ENCODE assay signal across 17 cellular contexts in the genomic region with DNA sequence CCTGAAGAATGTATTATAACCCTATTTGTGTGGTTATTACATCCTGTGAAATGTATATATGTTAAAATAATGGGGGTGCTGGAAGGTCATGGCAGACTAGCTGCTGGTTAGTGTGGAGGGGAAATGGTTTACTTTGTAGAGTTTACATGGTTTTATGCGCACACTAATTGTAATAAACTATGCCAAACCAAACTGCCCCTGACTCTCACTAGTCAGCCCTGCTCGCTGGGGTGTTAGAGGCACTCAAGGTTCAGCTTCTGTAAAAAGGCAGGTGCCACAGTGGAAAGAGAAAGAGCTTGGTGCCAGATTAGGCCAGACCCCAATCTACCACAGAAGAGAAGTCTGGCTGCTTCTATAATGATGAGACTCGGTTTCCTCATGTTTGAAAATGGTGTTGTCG. TPM values are rescaled to one million over a fixed set of nuclear protein-coding genes. Genes with fewer than 3 reads are reported as not detected.
DNase-seq lines count a peak whose midpoint lies in the region; ATAC-seq and TF ChIP-seq lines count a peak whose summit lies in the region.
"Had no signal": no experiment of that assay in that cellular context is flagged by ENCODE, and none has a peak within 500 bp of the region (broad histone marks: within the 10 kb centered on the region; RNA-seq: fewer than 3 reads in every experiment).

No MANE protein-coding gene starts in this region.

- peak overlapping the region; percentile 82 for H3K27ac Mint-ChIP-seq in activated naive CD8-positive, alpha-beta T cell treated with anti-CD3 and anti-CD28 coated beads for 36 hours
- peak overlapping the region; percentile 82 to 97 (median 93) for H3K27ac Mint-ChIP-seq in naive thymus-derived CD8-positive, alpha-beta T cell
- no peak overlapping the region for H3K27ac Mint-ChIP-seq in CD14-positive monocyte

- peaks cover 10% of the 10 kb centered on the region for H3K27me3 Mint-ChIP-seq in activated naive CD8-positive, alpha-beta T cell treated with anti-CD3 and anti-CD28 coated beads for 36 hours
- no peaks in the 10 kb centered on the region for H3K27me3 Mint-ChIP-seq in naive thymus-derived CD8-positive, alpha-beta T cell
- H3K27me3 Mint-ChIP-seq in CD14-positive monocyte (ENCODE audit: low read depth in 3 of 3), result peaks cover 4 to 15% (median 9%) of the 10 kb centered on the region in 3 donors

- peaks cover 23% of the 10 kb centered on the region for H3K79me2 ChIP-seq in MM.1S (ENCODE audit: low read length)

- no peaks in the 10 kb centered on the region for H3K27me3 ChIP-seq in MM.1S (replicated peaks; ENCODE audit: insufficient read depth, low read length)
- H3K27me3 ChIP-seq in upper lobe of left lung, result no peaks in the 10 kb centered on the region

- H3K36me3 ChIP-seq in MM.1S (replicated peaks; ENCODE audit: insufficient read depth, low read length), result 0 out of 2 replicates have a peak, but pooled peaks cover 6% of the 10 kb centered on the region
- peaks cover 0 to 39% (median 13%) of the 10 kb centered on the region in 4 donors for H3K36me3 ChIP-seq in upper lobe of left lung
- H3K36me3 ChIP-seq: prostate gland had no signal

- no peak overlapping the region for H3K4me3 ChIP-seq in GM12865 (ENCODE audit: low read depth, low read length)
- 0 out of 2 replicates have a peak overlapping the region, but pooled peaks have one; percentile 30 for H3K4me3 ChIP-seq in MM.1S (ENCODE audit: low read length)
- H3K4me3 ChIP-seq in upper lobe of left lung, result no peak overlapping the region
- H3K4me3 ChIP-seq: prostate gland, SK-N-MC had no signal

- H3K9me3 ChIP-seq in MM.1S (replicated peaks; ENCODE audit: insufficient read depth, low read length), result no peaks in the 10 kb centered on the region
- no peaks in the 10 kb centered on the region for H3K9me3 ChIP-seq in upper lobe of left lung
- H3K9me3 ChIP-seq: prostate gland had no signal

- H3K27ac ChIP-seq in MM.1S (ENCODE audit: low read length), result peak overlapping the region; percentile 87
- H3K27ac ChIP-seq in upper lobe of left lung, result peak overlapping the region in 1 of 4 donors; percentile 24
- H3K27ac ChIP-seq: HL-60, prostate gland had no signal

- TF ChIP-seq EP300 in upper lobe of left lung (IDR thresholded peaks at IDR 0.05), result no peak

- H3K9ac ChIP-seq in MM.1S (ENCODE audit: low read length), result peak overlapping the region; percentile 50; the same call in 1 of the 2 replicates

- POLR2A ChIA-PET in naive thymus-derived CD8-positive, alpha-beta T cell (lab: Charles Lee), result interaction anchor here (0.6 to 6.0 kb wide), 10 partner anchors 8 to 1162 kb away, joined by 3 to 46 read pairs (median 3); partner anchors contain the start of genes DCBLD1, GOPC and RWDD1

- peak overlapping the region; percentile 79 for H3K4me3 Mint-ChIP-seq in activated naive CD8-positive, alpha-beta T cell treated with anti-CD3 and anti-CD28 coated beads for 36 hours
- H3K4me3 Mint-ChIP-seq in naive thymus-derived CD8-positive, alpha-beta T cell, result peak overlapping the region; percentile 84 to 92 (median 90)
- H3K4me3 Mint-ChIP-seq in CD14-positive monocyte, result no peak overlapping the region

- H3K9me2 ChIP-seq in MM.1S (replicated peaks; ENCODE audit: insufficient read depth, low read length), result no peaks in the 10 kb centered on the region

- peak overlapping the region; percentile 58 for H3K4me2 ChIP-seq in MM.1S (ENCODE audit: low read depth, low read length)

- no peaks in the 10 kb centered on the region for H3K9me3 Mint-ChIP-seq in activated naive CD8-positive, alpha-beta T cell treated with anti-CD3 and anti-CD28 coated beads for 36 hours
- no peaks in the 10 kb centered on the region for H3K9me3 Mint-ChIP-seq in naive thymus-derived CD8-positive, alpha-beta T cell
- no peaks in the 10 kb centered on the region for H3K9me3 Mint-ChIP-seq in CD14-positive monocyte

- no peak for TF ChIP-seq CTCF in GM12865 (IDR thresholded peaks at IDR 0.05; ENCODE audit: insufficient read depth, low read depth, low read length, missing control alignments)
- TF ChIP-seq CTCF in MM.1S (IDR thresholded peaks at IDR 0.05; ENCODE audit: low read length), result no peak
- no peak for TF ChIP-seq CTCF in CD14-positive monocyte (IDR thresholded peaks at IDR 0.05)
- no peak for TF ChIP-seq CTCF in upper lobe of left lung (IDR thresholded peaks at IDR 0.05)

- no peak for TF ChIP-seq POLR2A in upper lobe of left lung (IDR thresholded peaks at IDR 0.05)

- ATAC-seq in naive thymus-derived CD8-positive, alpha-beta T cell, result peak in 1 of 2 donors; percentile 11
- no peak for ATAC-seq in upper lobe of left lung (ENCODE audit: low FRiP score in 2 of 2)
- ATAC-seq: left lobe of liver had no signal

- H3K4me1 Mint-ChIP-seq in activated naive CD8-positive, alpha-beta T cell treated with anti-CD3 and anti-CD28 coated beads for 36 hours, result peaks cover 42% of the 10 kb centered on the region
- peaks cover 11 to 50% (median 42%) of the 10 kb centered on the region in 4 donors for H3K4me1 Mint-ChIP-seq in naive thymus-derived CD8-positive, alpha-beta T cell
- H3K4me1 Mint-ChIP-seq in CD14-positive monocyte, result peaks cover 12% of the 10 kb centered on the region

- DNase-seq in GM12865 (ENCODE audit: low read depth) (peak; percentile 27), MM.1S (peak; percentile 37), NCI-H82 (lab: John Stamatoyannopoulos, UW) (no peak), CD14-positive monocyte (ENCODE audit: low spot score) (no peak), A172 (ENCODE audit: low spot score) (no peak), upper lobe of left lung (no peak)
- DNase-seq in activated naive CD8-positive, alpha-beta T cell treated with anti-CD3 and anti-CD28 coated beads for 36 hours, result no peak
- DNase-seq in naive thymus-derived CD8-positive, alpha-beta T cell, result peak in 3 of 10 donors; percentile 13 to 37 (median 19)
- DNase-seq: activated CD4-positive, CD25-positive, alpha-beta regulatory T cell; effector CD8-positive, alpha-beta T cell; glutamatergic neuron; NCI-H446 treated with DMSO at 0.1 percent for 48 hours; substantia nigra had no signal

- intact Hi-C loops in CD14-positive monocyte (cut with micrococcal nuclease), result loop anchor here in 1 of 2 donors (10.0 kb wide), 1 partner anchor 205 kb away; no protein-coding TSS in a partner anchor

- peaks cover 41% of the 10 kb centered on the region for H3F3A ChIP-seq in MM.1S (ENCODE audit: insufficient read depth, low read length)

- 77 to 89% methylated on average over 4 of the region's 4 CpGs for WGBS in upper lobe of left lung, 2 donors

- no peak overlapping the region for H2AFZ ChIP-seq in MM.1S (ENCODE audit: low read length)

- H3K4me1 ChIP-seq in MM.1S (ENCODE audit: low read length) (peaks cover 58% of the 10 kb centered on the region), upper lobe of left lung (peaks cover 9 to 15% (median 12%) of the 10 kb centered on the region in 4 donors)
- H3K4me1 ChIP-seq: prostate gland had no signal

- peaks cover 3% of the 10 kb centered on the region for H3K36me3 Mint-ChIP-seq in activated naive CD8-positive, alpha-beta T cell treated with anti-CD3 and anti-CD28 coated beads for 36 hours
- no peaks in the 10 kb centered on the region for H3K36me3 Mint-ChIP-seq in naive thymus-derived CD8-positive, alpha-beta T cell
- H3K36me3 Mint-ChIP-seq in CD14-positive monocyte, result peaks cover 23 to 25% of the 10 kb centered on the region in 2 donors

- no peaks in the 10 kb centered on the region for H4K20me1 ChIP-seq in MM.1S (ENCODE audit: insufficient read depth, low read length)

RNA-seq across cellular contexts. Expression of gene GOPC, which starts 52.7 kb away (rescaled TPM):
- 10 to 100 TPM; 16.1 TPM for total RNA-seq in activated naive CD8-positive, alpha-beta T cell treated with anti-CD3 and anti-CD28 coated beads for 36 hours
- 10 to 100 TPM; 33.1 to 35.0 TPM for total RNA-seq in naive thymus-derived CD8-positive, alpha-beta T cell
- 10 to 100 TPM; 11.8 to 14.2 (median 11.8) TPM for polyA plus RNA-seq in naive thymus-derived CD8-positive, alpha-beta T cell
- polyA plus RNA-seq in CD14-positive monocyte, result 1 to 10 TPM; 2.7 to 5.2 TPM
- total RNA-seq in A172 (2014; rRNA removed; shearing (Covaris generic)), result 31.6 and 41.6 TPM in 2 replicates
- total RNA-seq in upper lobe of left lung, result 10 to 100 TPM in 5 of 6 donors, 1 to 10 TPM in 1; 8.4 to 34.8 (median 19.6) TPM

Comparison
In these comparisons a context has a peak if more than half of its experiments do, and no peak if none do; other contexts are left out.
1. DNase-seq: peak in GM12865 (single experiment) and MM.1S (single experiment); none in activated naive CD8-positive, alpha-beta T cell treated with anti-CD3 and anti-CD28 coated beads for 36 hours (single experiment), NCI-H82 (single experiment), CD14-positive monocyte (single experiment), A172 (single experiment) and upper lobe of left lung (0 of 2).
2. H3K27ac Mint-ChIP-seq: peak in activated naive CD8-positive, alpha-beta T cell treated with anti-CD3 and anti-CD28 coated beads for 36 hours (single experiment) and naive thymus-derived CD8-positive, alpha-beta T cell (10 of 10); none in CD14-positive monocyte (0 of 7).
3. H3K4me3 Mint-ChIP-seq: peak in activated naive CD8-positive, alpha-beta T cell treated with anti-CD3 and anti-CD28 coated beads for 36 hours (single experiment) and naive thymus-derived CD8-positive, alpha-beta T cell (10 of 10); none in CD14-positive monocyte (0 of 2).